ENCODE assay signal across 36 cellular contexts in the genomic region with DNA sequence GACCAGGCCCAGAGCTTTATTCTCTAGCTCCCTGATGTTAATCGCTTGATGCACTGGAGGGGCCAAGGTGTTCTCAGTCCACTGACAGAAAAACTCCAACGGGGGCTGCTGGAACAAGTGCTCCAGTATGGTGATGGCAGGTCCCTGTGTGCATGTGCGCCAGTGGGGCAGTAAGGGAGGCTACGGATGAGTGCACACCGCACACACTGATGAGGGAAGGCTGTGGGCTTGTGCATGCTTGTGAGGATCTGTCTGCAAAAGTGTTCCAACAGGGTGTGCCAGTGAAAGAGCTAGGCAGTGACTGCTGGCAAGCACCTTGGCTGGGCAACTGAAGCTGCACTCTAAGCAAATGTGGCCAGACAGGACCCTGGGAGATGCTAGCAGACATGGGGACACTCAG.
"Had no signal": no experiment of that assay in that cellular context is flagged by ENCODE, and none has a peak within 500 bp of the region (broad histone marks: within the 10 kb centered on the region; RNA-seq: fewer than 3 reads in every experiment).

No MANE protein-coding gene starts in this region.

- H3K4me1 ChIP-seq: ascending aorta had no signal

- H3K4me1 Mint-ChIP-seq: activated B cell treated with CpG ODN at 0.5 μM for 24 hours; activated CD4-positive, alpha-beta T cell treated with anti-CD3 and anti-CD28 coated beads, Interleukin-2, amount 10 ng/mL, durations not matched to agents 24 days and 14 days; activated naive CD8-positive, alpha-beta T cell treated with anti-CD3 and anti-CD28 coated beads, Interleukin-2, amount 10 ng/mL, durations not matched to agents 7 days and 5 days; activated naive CD8-positive, alpha-beta T cell treated with anti-CD3 and anti-CD28 coated beads, Interleukin-2, amount 50 U/mL, for 24 hours; activated T-helper 17 cell treated with anti-CD3 and anti-CD28 coated beads, Interleukin-2, amount 50 U/mL, for 72 hours; brain; central memory CD8-positive, alpha-beta T cell had no signal

- H3K27me3 ChIP-seq: ascending aorta, cardiac muscle cell had no signal

- H3K27me3 Mint-ChIP-seq: activated B cell treated with CpG ODN at 0.5 μM for 24 hours; activated CD4-positive, alpha-beta memory T cell treated with anti-CD3 and anti-CD28 coated beads for 36 hours; activated CD4-positive, alpha-beta T cell treated with anti-CD3 and anti-CD28 coated beads, Interleukin-2, amount 10 ng/mL, durations not matched to agents 24 days and 14 days; activated CD8-positive, alpha-beta T cell treated with anti-CD3 and anti-CD28 coated beads for 36 hours; activated naive CD8-positive, alpha-beta T cell treated with anti-CD3 and anti-CD28 coated beads, Interleukin-2, amount 10 ng/mL, durations not matched to agents 7 days and 5 days; activated naive CD8-positive, alpha-beta T cell treated with anti-CD3 and anti-CD28 coated beads, Interleukin-2, amount 50 U/mL, for 24 hours; activated T-helper 17 cell treated with anti-CD3 and anti-CD28 coated beads, Interleukin-2, amount 50 U/mL, for 72 hours; brain; central memory CD8-positive, alpha-beta T cell had no signal

- H3K27ac Mint-ChIP-seq: activated B cell treated with CpG ODN at 0.5 μM for 24 hours; activated CD4-positive, alpha-beta memory T cell treated with anti-CD3 and anti-CD28 coated beads for 36 hours; activated CD4-positive, alpha-beta T cell treated with anti-CD3 and anti-CD28 coated beads, Interleukin-2, amount 10 ng/mL, durations not matched to agents 24 days and 14 days; activated CD8-positive, alpha-beta T cell treated with anti-CD3 and anti-CD28 coated beads for 36 hours; activated naive CD4-positive, alpha-beta T cell treated with anti-CD3 and anti-CD28 coated beads for 36 hours; activated naive CD4-positive, alpha-beta T cell treated with anti-CD3 and anti-CD28 coated beads, Interleukin-2, amount 50 U/mL, for 72 hours; activated naive CD8-positive, alpha-beta T cell treated with anti-CD3 and anti-CD28 coated beads, Interleukin-2, amount 10 ng/mL, durations not matched to agents 7 days and 5 days; activated naive CD8-positive, alpha-beta T cell treated with anti-CD3 and anti-CD28 coated beads, Interleukin-2, amount 50 U/mL, for 24 hours; activated T-cell treated with anti-CD3 and anti-CD28 coated beads, Interleukin-2, amount 50 U/mL, for 72 hours; activated T-helper 1 cell treated with anti-CD3 and anti-CD28 coated beads, Interleukin-12 subunit alpha, Interleukin-12 subunit beta, Interleukin-2, Interleukin-4 antibody, amounts not matched to agents 30 ng/mL and 10 ng/mL and 1 ng/mL, durations not matched to agents 14 hours and 24 hours and 36 hours; activated T-helper 17 cell treated with anti-CD3 and anti-CD28 coated beads, Interleukin-2, amount 50 U/mL, for 72 hours; brain; T-helper 1 cell treated with Interleukin-12 subunit alpha and Interleukin-12 subunit beta and Interleukin-4 antibody, amounts not matched to agents 30 μg/mL and 1 μg/mL, for 36 hours; T-helper 2 cell treated with Interferon-gamma antibody and Interleukin-4, amounts not matched to agents 5 μg/mL and 100 μg/mL, for 36 hours had no signal

- ATAC-seq: activated CD8-positive, alpha-beta T cell treated with anti-CD3 and anti-CD28 coated beads for 36 hours; activated naive CD4-positive, alpha-beta T cell treated with anti-CD3 and anti-CD28 coated beads, Interleukin-2, amount 50 U/mL, for 72 hours; activated naive CD8-positive, alpha-beta T cell treated with anti-CD3 and anti-CD28 coated beads, Interleukin-2, amount 50 U/mL, for 24 hours; activated T-cell treated with anti-CD3 and anti-CD28 coated beads, Interleukin-2, amount 50 U/mL, for 4 hours; activated T-cell treated with anti-CD3 and anti-CD28 coated beads, Interleukin-2, amount 50 U/mL, for 72 hours; activated T-helper 17 cell treated with anti-CD3 and anti-CD28 coated beads, Interleukin-2, amount 50 U/mL, for 72 hours had no signal

- H3K4me3 Mint-ChIP-seq: activated B cell treated with CpG ODN at 0.5 μM for 24 hours; activated CD4-positive, alpha-beta memory T cell treated with anti-CD3 and anti-CD28 coated beads for 36 hours; activated CD4-positive, alpha-beta T cell treated with anti-CD3 and anti-CD28 coated beads, Interleukin-2, amount 10 ng/mL, durations not matched to agents 24 days and 14 days; activated CD8-positive, alpha-beta T cell treated with anti-CD3 and anti-CD28 coated beads for 36 hours; activated naive CD4-positive, alpha-beta T cell treated with anti-CD3 and anti-CD28 coated beads for 36 hours; activated naive CD8-positive, alpha-beta T cell treated with anti-CD3 and anti-CD28 coated beads, Interleukin-2, amount 10 ng/mL, durations not matched to agents 7 days and 5 days; activated naive CD8-positive, alpha-beta T cell treated with anti-CD3 and anti-CD28 coated beads, Interleukin-2, amount 50 U/mL, for 24 hours; activated T-cell treated with anti-CD3 and anti-CD28 coated beads, Interleukin-2, amount 50 U/mL, for 4 hours; activated T-cell treated with anti-CD3 and anti-CD28 coated beads, Interleukin-2, amount 50 U/mL, for 72 hours; activated T-helper 1 cell treated with anti-CD3 and anti-CD28 coated beads, Interleukin-12 subunit alpha, Interleukin-12 subunit beta, Interleukin-2, Interleukin-4 antibody, amounts not matched to agents 30 ng/mL and 10 ng/mL and 1 ng/mL, durations not matched to agents 14 hours and 24 hours and 36 hours; activated T-helper 17 cell treated with anti-CD3 and anti-CD28 coated beads, Interleukin-2, amount 50 U/mL, for 72 hours; brain; central memory CD8-positive, alpha-beta T cell; T-helper 1 cell treated with Interleukin-12 subunit alpha and Interleukin-12 subunit beta and Interleukin-4 antibody, amounts not matched to agents 30 μg/mL and 1 μg/mL, for 36 hours; T-helper 2 cell treated with Interferon-gamma antibody and Interleukin-4, amounts not matched to agents 5 μg/mL and 100 μg/mL, for 36 hours had no signal

- H3K4me3 ChIP-seq: ascending aorta, cardiac muscle cell had no signal

- H3K27ac ChIP-seq: ascending aorta, cardiac muscle cell, VCaP had no signal

- DNase-seq: activated B cell treated with CpG ODN at 0.5 μM for 24 hours; activated CD4-positive, alpha-beta memory T cell treated with anti-CD3 and anti-CD28 coated beads for 36 hours; activated CD4-positive, alpha-beta T cell treated with anti-CD3 and anti-CD28 coated beads for 4 hours; activated CD4-positive, alpha-beta T cell treated with anti-CD3 and anti-CD28 coated beads, Interleukin-2, amount 10 ng/mL, durations not matched to agents 24 days and 14 days; activated CD4-positive, alpha-beta T cell treated with anti-CD3 and anti-CD28 coated beads, Interleukin-2, amount 50 U/mL, for 1 hour; activated CD4-positive, alpha-beta T cell treated with anti-CD3 and anti-CD28 coated beads, Interleukin-2, amount 50 U/mL, for 4 hours; activated CD4-positive, CD25-positive, alpha-beta regulatory T cell treated with anti-CD3 and anti-CD28 coated beads, Interleukin-2, amount 50 U/mL, for 72 hours; activated CD8-positive, alpha-beta memory T cell treated with anti-CD3 and anti-CD28 coated beads, Interleukin-2, amount 50 U/mL, for 4 hours; activated CD8-positive, alpha-beta T cell treated with anti-CD3 and anti-CD28 coated beads for 36 hours; activated effector memory CD4-positive, alpha-beta T cell treated with anti-CD3 and anti-CD28 coated beads, Interleukin-2, amount 50 U/mL, for 16 hours; activated gamma-delta T cell treated with Interleukin-2 at 50 U/mL for 16 hours; activated naive CD4-positive, alpha-beta T cell; activated naive CD4-positive, alpha-beta T cell treated with anti-CD3 and anti-CD28 coated beads for 36 hours; activated naive CD4-positive, alpha-beta T cell treated with anti-CD3 and anti-CD28 coated beads, Interleukin-2, amount 50 U/mL, for 16 hours; activated naive CD8-positive, alpha-beta T cell treated with anti-CD3 and anti-CD28 coated beads, Interleukin-2, amount 10 ng/mL, durations not matched to agents 7 days and 5 days; activated naive CD8-positive, alpha-beta T cell treated with anti-CD3 and anti-CD28 coated beads, Interleukin-2, amount 50 U/mL, for 24 hours; activated T-cell treated with anti-CD3 and anti-CD28 coated beads for 4 hours; activated T-cell treated with anti-CD3 and anti-CD28 coated beads, Interleukin-2, amount 50 U/mL, for 1 hour; activated T-cell treated with anti-CD3 and anti-CD28 coated beads, Interleukin-2, amount 50 U/mL, for 4 hours; activated T-cell treated with anti-CD3 and anti-CD28 coated beads, Interleukin-2, amount 50 U/mL, for 72 hours; amygdala; anterior cingulate cortex; caudate nucleus; T-helper 1 cell; T-helper 2 cell; T-helper 9 cell had no signal

- H3K9me3 ChIP-seq: ascending aorta had no signal

- H3K36me3 ChIP-seq: ascending aorta, cardiac muscle cell had no signal

- H3K36me3 Mint-ChIP-seq: activated CD4-positive, alpha-beta memory T cell treated with anti-CD3 and anti-CD28 coated beads for 36 hours; activated naive CD8-positive, alpha-beta T cell treated with anti-CD3 and anti-CD28 coated beads, Interleukin-2, amount 10 ng/mL, durations not matched to agents 7 days and 5 days had no signal
